ENCODE assay signal across 18 cellular contexts in the genomic region with DNA sequence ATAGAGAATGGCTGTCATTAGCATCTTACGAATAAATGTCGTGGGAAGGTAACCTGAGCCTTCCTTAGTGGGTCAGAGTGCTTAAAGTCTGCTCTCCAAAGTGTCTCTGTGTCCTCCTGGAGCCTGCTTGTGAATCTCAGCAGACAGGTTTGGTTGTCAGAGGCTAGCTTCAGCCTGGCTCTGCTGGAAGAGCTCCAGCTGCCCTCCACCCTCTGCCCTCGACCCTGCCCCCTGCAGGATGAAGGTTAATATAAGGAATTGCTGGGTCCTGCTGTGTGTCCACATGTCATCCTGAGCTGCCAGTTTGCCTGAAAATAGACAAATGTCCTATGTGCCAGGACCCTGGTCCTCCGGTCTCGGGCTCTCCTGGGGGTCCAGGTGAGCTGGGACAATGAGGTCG. TPM values are rescaled to one million over a fixed set of nuclear protein-coding genes. Genes with fewer than 3 reads are reported as not detected.
A peak's percentile ranks its signal among the peaks of the same experiment; 100 is the strongest.
DNase-seq lines count a peak whose midpoint lies in the region; TF ChIP-seq lines count a peak whose summit lies in the region.
"Had no signal": no experiment of that assay in that cellular context is flagged by ENCODE, and none has a peak within 500 bp of the region (broad histone marks: within the 10 kb centered on the region; RNA-seq: fewer than 3 reads in every experiment).

No MANE protein-coding gene starts in this region.

- DNase-seq in cardiac muscle cell (ENCODE audit: low read depth in 1 of 2, low spot score in 1 of 2), result peak in 1 of 2 donors; percentile 73
- no peak for DNase-seq in cardiac septum (ENCODE audit: low spot score)
- DNase-seq in iPS-NIHi11 (ENCODE audit: low spot score), result peak; percentile 85
- DNase-seq in T-helper 2 cell, result no peak
- no peak for DNase-seq in AG20443 (ENCODE audit: low spot score)
- no peak for DNase-seq in NCI-H446 treated with DMSO at 0.1 percent for 48 hours (lab: John Stamatoyannopoulos, UW)
- DNase-seq in activated T-cell treated with anti-CD3 and anti-CD28 coated beads, Interleukin-2, amount 50 U/mL, for 24 hours, result no peak
- DNase-seq: activated CD4-positive, alpha-beta T cell treated with anti-CD3 and anti-CD28 coated beads for 4 hours; activated naive CD4-positive, alpha-beta T cell treated with anti-CD3 and anti-CD28 coated beads, Interleukin-2, amount 50 U/mL, for 16 hours; activated T-cell treated with anti-CD3 and anti-CD28 coated beads, Interleukin-2, amount 50 U/mL, for 1 hour; CD8-positive, alpha-beta memory T cell; cortex of kidney; GDM1; immature natural killer cell; naive thymus-derived CD8-positive, alpha-beta T cell; stomach had no signal

- H3K4me1 ChIP-seq in cardiac muscle cell (ENCODE audit: low read depth) (peaks cover 53% of the 10 kb centered on the region), OCI-LY1 (ENCODE audit: insufficient read depth, low read length, severe bottlenecking) (no peaks in the 10 kb centered on the region)

- no peak overlapping the region for H3K4me3 Mint-ChIP-seq in activated T-cell treated with anti-CD3 and anti-CD28 coated beads, Interleukin-2, amount 50 U/mL, for 24 hours
- H3K4me3 Mint-ChIP-seq: CD8-positive, alpha-beta memory T cell; immature natural killer cell; naive thymus-derived CD8-positive, alpha-beta T cell had no signal

- H3K79me2 ChIP-seq in OCI-LY1 (ENCODE audit: insufficient read depth, low read length), result no peaks in the 10 kb centered on the region

- H3K36me3 Mint-ChIP-seq in activated T-cell treated with anti-CD3 and anti-CD28 coated beads, Interleukin-2, amount 50 U/mL, for 24 hours (ENCODE audit: low read depth), result no peaks in the 10 kb centered on the region
- H3K36me3 Mint-ChIP-seq: CD8-positive, alpha-beta memory T cell; immature natural killer cell; naive thymus-derived CD8-positive, alpha-beta T cell had no signal

- no peaks in the 10 kb centered on the region for H3F3A ChIP-seq in OCI-LY1 (ENCODE audit: insufficient read depth, low read length)

- H4K20me1 ChIP-seq in OCI-LY1 (ENCODE audit: insufficient read depth, low read length), result no peaks in the 10 kb centered on the region

- H3K27me3 ChIP-seq in cardiac muscle cell (no peaks in the 10 kb centered on the region), OCI-LY1 (ENCODE audit: insufficient read depth, low read length) (no peaks in the 10 kb centered on the region)

- H3K36me3 ChIP-seq in cardiac muscle cell, result no peaks in the 10 kb centered on the region
- no peaks in the 10 kb centered on the region for H3K36me3 ChIP-seq in OCI-LY1 (ENCODE audit: insufficient read depth, low read length)
- H3K36me3 ChIP-seq: stomach had no signal

- no peak overlapping the region for H3K4me2 ChIP-seq in OCI-LY1 (ENCODE audit: low read length)

- H3K27me3 Mint-ChIP-seq in activated T-cell treated with anti-CD3 and anti-CD28 coated beads, Interleukin-2, amount 50 U/mL, for 24 hours, result peaks cover 29% of the 10 kb centered on the region

- no peaks in the 10 kb centered on the region for H3K4me1 Mint-ChIP-seq in activated T-cell treated with anti-CD3 and anti-CD28 coated beads, Interleukin-2, amount 50 U/mL, for 24 hours (ENCODE audit: low read depth)
- H3K4me1 Mint-ChIP-seq: CD8-positive, alpha-beta memory T cell; immature natural killer cell had no signal

- no peaks in the 10 kb centered on the region for H3K9me3 Mint-ChIP-seq in activated T-cell treated with anti-CD3 and anti-CD28 coated beads, Interleukin-2, amount 50 U/mL, for 24 hours
- H3K9me3 Mint-ChIP-seq: CD8-positive, alpha-beta memory T cell; immature natural killer cell; naive thymus-derived CD8-positive, alpha-beta T cell had no signal

- H3K9me2 ChIP-seq in OCI-LY1 (ENCODE audit: low read depth, low read length), result no peaks in the 10 kb centered on the region

- H3K27ac ChIP-seq in cardiac muscle cell (peak overlapping the region; percentile 84), OCI-LY1 (ENCODE audit: low read depth, low read length, poor library complexity, severe bottlenecking) (no peak overlapping the region)
- H3K27ac ChIP-seq: stomach had no signal

- no peak for TF ChIP-seq CTCF in cardiac muscle cell (IDR thresholded peaks at IDR 0.05; ENCODE audit: low read depth, low read length)
- TF ChIP-seq CTCF in OCI-LY1 (IDR thresholded peaks at IDR 0.05; ENCODE audit: low read length), result peak; percentile 34; the same call in 1 of the 2 replicates

- H3K27ac Mint-ChIP-seq in activated T-cell treated with anti-CD3 and anti-CD28 coated beads, Interleukin-2, amount 50 U/mL, for 24 hours, result no peak overlapping the region
- H3K27ac Mint-ChIP-seq: CD8-positive, alpha-beta memory T cell; naive thymus-derived CD8-positive, alpha-beta T cell had no signal

- no peak overlapping the region for H2AFZ ChIP-seq in OCI-LY1 (ENCODE audit: low read length)

- intact Hi-C loops in cardiac septum (cut with DNase I), result no loop called here

- H3K9ac ChIP-seq in OCI-LY1 (ENCODE audit: low read length), result no peak overlapping the region

- no peak overlapping the region for H3K4me3 ChIP-seq in cardiac muscle cell
- H3K4me3 ChIP-seq in OCI-LY1 (ENCODE audit: low read depth, low read length, poor library complexity, severe bottlenecking), result no peak overlapping the region
- H3K4me3 ChIP-seq: stomach had no signal

- H3K9me3 ChIP-seq in cardiac muscle cell (ENCODE audit: low read depth) (no peaks in the 10 kb centered on the region), OCI-LY1 (ENCODE audit: low read length) (no peaks in the 10 kb centered on the region)
- H3K9me3 ChIP-seq: stomach had no signal

RNA-seq across cellular contexts. Expression of a gene that starts 33.5 kb away (rescaled TPM):
- total RNA-seq in cardiac muscle cell (8.5 and 13.7 TPM in 2 replicates), cardiac septum (5.7 TPM)
- 42.4 and 45.3 TPM in 2 replicates for polyA plus RNA-seq in cardiac muscle cell
- total RNA-seq: urinary bladder had no signal
